ENCODE assay signal across 8 cellular contexts in genomic region chr11:73760066-73760679, GRCh38. TPM values are rescaled to one million over a fixed set of nuclear protein-coding genes. Genes with fewer than 3 reads are reported as not detected.
A peak's percentile ranks its signal among the peaks of the same experiment; 100 is the strongest.
DNase-seq lines count a peak whose midpoint lies in the region; ATAC-seq and TF ChIP-seq lines count a peak whose summit lies in the region.

No MANE protein-coding gene starts in this region.

- ATAC-seq in GM19395 (IDR thresholded peaks at IDR 0.05; ENCODE audit: unreplicated experiment) = peak; percentile 12
- ATAC-seq in natural killer cell treated with Interleukin-12 subunit alpha and Interleukin-12 subunit beta and Interleukin-15 and Interleukin-18, amount 100 ng/mL, for 72 hours = peak in 1 of 2 donors; percentile 6
- no peak for ATAC-seq in GM18870 (IDR thresholded peaks at IDR 0.05; ENCODE audit: unreplicated experiment)

- DNase-seq in activated CD8-positive, alpha-beta memory T cell treated with anti-CD3 and anti-CD28 coated beads, Interleukin-2, amount 50 U/mL, for 48 hours = peak; percentile 56
- peak; percentile 34 for DNase-seq in fibroblast of peridontal ligament (ENCODE audit: extremely low read depth)
- DNase-seq in natural killer cell treated with Interleukin-12 subunit alpha and Interleukin-12 subunit beta and Interleukin-15 and Interleukin-18, amount 100 ng/mL, for 72 hours (ENCODE audit: low spot score) = no peak
- no peak for DNase-seq in activated CD4-positive, CD25-positive, alpha-beta regulatory T cell treated with anti-CD3 and anti-CD28 coated beads, Interleukin-2, amount 50 U/mL, for 72 hours

- peak overlapping the region; percentile 81 for H3K9ac ChIP-seq in HUES48 (ENCODE audit: low read depth, low read length)

- peaks cover 32 to 35% of the 10 kb centered on the region in 2 donors for H3K4me1 Mint-ChIP-seq in natural killer cell treated with Interleukin-12 subunit alpha and Interleukin-12 subunit beta and Interleukin-15 and Interleukin-18, amount 100 ng/mL, for 72 hours (ENCODE audit: low read depth in 2 of 2)

- H3K27ac ChIP-seq in C4-2B (peak overlapping the region; percentile 86), HUES48 (ENCODE audit: low read depth, low read length) (peak overlapping the region; percentile 90)

- TF ChIP-seq CTCF in C4-2B (conservative IDR thresholded peaks at IDR 0.05) = no peak

- no peaks in the 10 kb centered on the region for H3K9me3 ChIP-seq in HUES48 (ENCODE audit: control insufficient read depth, insufficient read depth, low read length)

- no peaks in the 10 kb centered on the region for H3K27me3 ChIP-seq in HUES48 (ENCODE audit: control insufficient read depth, insufficient read depth, low read length)

- H3K27ac Mint-ChIP-seq in natural killer cell treated with Interleukin-12 subunit alpha and Interleukin-12 subunit beta and Interleukin-15 and Interleukin-18, amount 100 ng/mL, for 72 hours = peak overlapping the region; percentile 56 to 82

- H3K4me1 ChIP-seq in HUES48 (ENCODE audit: control insufficient read depth, insufficient read depth, low read length) = peaks cover 17% of the 10 kb centered on the region

- peak overlapping the region; percentile 81 for H3K4me3 Mint-ChIP-seq in natural killer cell treated with Interleukin-12 subunit alpha and Interleukin-12 subunit beta and Interleukin-15 and Interleukin-18, amount 100 ng/mL, for 72 hours

- peaks cover 0 to under 1% of the 10 kb centered on the region in 2 donors for H3K27me3 Mint-ChIP-seq in natural killer cell treated with Interleukin-12 subunit alpha and Interleukin-12 subunit beta and Interleukin-15 and Interleukin-18, amount 100 ng/mL, for 72 hours

- H3K4me3 ChIP-seq in HUES48 (ENCODE audit: low read depth, low read length) = peak overlapping the region; percentile 87

- H3K36me3 Mint-ChIP-seq in natural killer cell treated with Interleukin-12 subunit alpha and Interleukin-12 subunit beta and Interleukin-15 and Interleukin-18, amount 100 ng/mL, for 72 hours = no peaks in the 10 kb centered on the region

- H3K9me3 Mint-ChIP-seq in natural killer cell treated with Interleukin-12 subunit alpha and Interleukin-12 subunit beta and Interleukin-15 and Interleukin-18, amount 100 ng/mL, for 72 hours = no peaks in the 10 kb centered on the region

- no peaks in the 10 kb centered on the region for H3K36me3 ChIP-seq in HUES48 (ENCODE audit: control insufficient read depth, insufficient read depth, low read length)

RNA-seq across cellular contexts. Expression of gene RAB6A, which starts 0.7 kb away (rescaled TPM):
- total RNA-seq in natural killer cell treated with Interleukin-12 subunit alpha and Interleukin-12 subunit beta and Interleukin-15 and Interleukin-18, amount 100 ng/mL, for 72 hours = 100 to 1,000 TPM in 1 of 2 donors, 10 to 100 TPM in 1; 92.0 to 124 TPM

RNA-seq across cellular contexts. Expression of gene MRPL48, which starts 27.5 kb away (rescaled TPM):
- total RNA-seq in natural killer cell treated with Interleukin-12 subunit alpha and Interleukin-12 subunit beta and Interleukin-15 and Interleukin-18, amount 100 ng/mL, for 72 hours = 10 to 100 TPM; 39.9 to 45.0 TPM

Comparison
In these comparisons a context has a peak if more than half of its experiments do, and no peak if none do; other contexts are left out.
1. DNase-seq: peak in activated CD8-positive, alpha-beta memory T cell treated with anti-CD3 and anti-CD28 coated beads, Interleukin-2, amount 50 U/mL, for 48 hours (single experiment) and fibroblast of peridontal ligament (single experiment); none in natural killer cell treated with Interleukin-12 subunit alpha and Interleukin-12 subunit beta and Interleukin-15 and Interleukin-18, amount 100 ng/mL, for 72 hours (single experiment) and activated CD4-positive, CD25-positive, alpha-beta regulatory T cell treated with anti-CD3 and anti-CD28 coated beads, Interleukin-2, amount 50 U/mL, for 72 hours (single experiment).